ENCODE assay signal across 8 cellular contexts in genomic region chr17:38296834-38297517, GRCh38. TPM values are rescaled to one million over a fixed set of nuclear protein-coding genes. Genes with fewer than 3 reads are reported as not detected.
A peak's percentile ranks its signal among the peaks of the same experiment; 100 is the strongest.
DNase-seq lines count a peak whose midpoint lies in the region; ATAC-seq, FAIRE-seq and TF ChIP-seq lines count a peak whose summit lies in the region.
"Not testable (repeated sequence)": the region's sequence is repeated elsewhere in the genome, so short reads cannot be mapped to it uniquely, and the experiment has no call there.

MRPL45 (plus strand) TSS chr17:38297168; CDS start chr17:38297184, 16 bp downstream.

- H3K27ac ChIP-seq in right atrium auricular region (peak within 1 kb of the TSS; percentile 58 to 62), psoas muscle (peak within 1 kb of the TSS; percentile 75)
- H3K27ac ChIP-seq in urinary bladder (ENCODE audit: low read depth): not testable (repeated sequence)

- ATAC-seq in HG02973 (IDR thresholded peaks at IDR 0.05; ENCODE audit: unreplicated experiment) (peak; percentile 90), psoas muscle (peak; percentile 99)

- 0 to 1% (median 1%) methylated on average over 45 to 48 of the region's 48 CpGs for WGBS in psoas muscle, 3 donors
- under 1% methylated on average over 48 of the region's 48 CpGs for WGBS in urinary bladder

- H3K4me1 ChIP-seq in right atrium auricular region; psoas muscle; urinary bladder (ENCODE audit: insufficient read depth): not testable (repeated sequence)

- DNase-seq in GM18507 (ENCODE audit: extremely low spot score, insufficient read length, low read depth) (peak; percentile 85), NCI-H1930 (lab: John Stamatoyannopoulos, UW) (peak; percentile 93 to 94), anterior cingulate cortex (lab: John Stamatoyannopoulos, UW) (peak; percentile 49 to 97 (median 94)), right atrium auricular region (ENCODE audit: low spot score) (peak; percentile 97), psoas muscle (peak; percentile 97 to 99)

- not testable (repeated sequence) for FAIRE-seq in GM18507 (lab: Jason Lieb, UNC)

- intact Hi-C loops in T-helper 2 cell treated with Interferon-gamma antibody and Interleukin-4, amounts not matched to agents 100 ng/mL and 5 ng/mL, for 36 hours (cut with micrococcal nuclease): not testable (repeated sequence)
- intact Hi-C loops in psoas muscle (cut with DNase I): loop anchor here in 1 of 2 donors (10.0 kb wide), 1 partner anchor 58 kb away; the partner anchor contains the start of gene SOCS7

- not testable (repeated sequence) for H3K9me3 ChIP-seq in right atrium auricular region, psoas muscle

- H3K4me3 ChIP-seq in right atrium auricular region (peak within 1 kb of the TSS; percentile 49 to 54), psoas muscle (peak within 1 kb of the TSS; percentile 71), urinary bladder (ENCODE audit: low read depth, low read length) (peak within 1 kb of the TSS; percentile 31)

- H3K27me3 ChIP-seq in right atrium auricular region; psoas muscle (ENCODE audit: insufficient read depth in 3 of 3, low read length in 2 of 3): not testable (repeated sequence)

- not testable (repeated sequence) for TF ChIP-seq CTCF in right atrium auricular region (IDR thresholded peaks at IDR 0.05); psoas muscle (IDR thresholded peaks at IDR 0.05)

- H3K36me3 ChIP-seq in right atrium auricular region; urinary bladder (ENCODE audit: insufficient read depth): not testable (repeated sequence)
- H3K36me3 ChIP-seq in psoas muscle (ENCODE audit: insufficient read depth in 1 of 2, low read depth in 1 of 2): peaks cover 0 to 20% of the 10 kb centered on the region in 2 donors

RNA-seq across cellular contexts. Expression of gene MRPL45, which starts in this region (rescaled TPM):
- total RNA-seq in T-helper 2 cell treated with Interferon-gamma antibody and Interleukin-4, amounts not matched to agents 100 ng/mL and 5 ng/mL, for 36 hours: 33.1 and 33.4 TPM in 2 replicates
- total RNA-seq in right atrium auricular region: 10 to 100 TPM; 23.0 to 26.9 TPM
- total RNA-seq in psoas muscle: 10 to 100 TPM; 36.0 to 55.5 (median 46.7) TPM
- 100 to 1,000 TPM in 1 of 3 donors, 10 to 100 TPM in 2; 49.2 to 132 (median 67.7) TPM for polyA plus RNA-seq in psoas muscle
- 26.9 TPM for total RNA-seq in urinary bladder
- polyA plus RNA-seq in urinary bladder: 33.9 TPM
